21 cellular contexts compared by ENCODE assay signal in the genomic region with DNA sequence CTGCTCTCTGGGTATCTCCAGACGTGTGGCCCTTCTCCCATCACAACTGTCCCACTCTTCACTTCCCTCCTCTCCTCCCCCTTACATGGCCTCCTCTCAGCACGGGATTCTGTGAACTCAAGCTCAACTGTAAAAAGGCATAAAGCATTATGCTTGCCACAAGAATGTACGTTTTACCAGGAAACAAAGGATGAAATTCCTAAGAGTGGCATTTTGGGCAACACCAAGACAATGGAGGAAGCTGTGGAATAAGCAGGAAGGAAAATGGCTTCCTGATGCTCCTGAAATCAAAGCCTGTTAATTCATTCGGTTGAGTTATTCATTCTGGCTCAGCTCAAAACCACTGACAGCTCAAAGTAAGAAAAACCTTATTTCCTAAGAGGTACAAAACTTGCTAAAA. TPM values are rescaled to one million over a fixed set of nuclear protein-coding genes. Genes with fewer than 3 reads are reported as not detected.
"Had no signal": no experiment of that assay in that cellular context is flagged by ENCODE, and none has a peak within 500 bp of the region (broad histone marks: within the 10 kb centered on the region; RNA-seq: fewer than 3 reads in every experiment).

No MANE protein-coding gene starts in this region.

- H3K9me3 Mint-ChIP-seq: activated B cell treated with CpG ODN at 0.5 μM for 24 hours; activated CD4-positive, alpha-beta T cell treated with anti-CD3 and anti-CD28 coated beads, Interleukin-2, amount 10 ng/mL, durations not matched to agents 24 days and 14 days; activated naive CD8-positive, alpha-beta T cell treated with anti-CD3 and anti-CD28 coated beads, Interleukin-2, amount 10 ng/mL, durations not matched to agents 7 days and 5 days; activated T-helper 1 cell treated with anti-CD3 and anti-CD28 coated beads, Interleukin-12 subunit alpha, Interleukin-12 subunit beta, Interleukin-2, Interleukin-4 antibody, amounts not matched to agents 30 ng/mL and 10 ng/mL and 1 ng/mL, durations not matched to agents 14 hours and 24 hours and 36 hours; dendritic cell treated with granulocyte-macrophage colony-stimulating factor and Interleukin-4, amounts not matched to agents 40 ng/mL and 50 ng/mL, for 4 days; effector memory CD8-positive, alpha-beta T cell; natural killer cell treated with Interleukin-12 subunit alpha and Interleukin-12 subunit beta and Interleukin-15 and Interleukin-18, amount 100 ng/mL, for 72 hours had no signal

- H3K27ac Mint-ChIP-seq: activated B cell treated with CpG ODN at 0.5 μM for 24 hours; activated CD4-positive, alpha-beta T cell treated with anti-CD3 and anti-CD28 coated beads, Interleukin-2, amount 10 ng/mL, durations not matched to agents 24 days and 14 days; activated naive CD8-positive, alpha-beta T cell treated with anti-CD3 and anti-CD28 coated beads, Interleukin-2, amount 10 ng/mL, durations not matched to agents 7 days and 5 days; activated T-helper 1 cell treated with anti-CD3 and anti-CD28 coated beads, Interleukin-12 subunit alpha, Interleukin-12 subunit beta, Interleukin-2, Interleukin-4 antibody, amounts not matched to agents 30 ng/mL and 10 ng/mL and 1 ng/mL, durations not matched to agents 14 hours and 24 hours and 36 hours; dendritic cell treated with granulocyte-macrophage colony-stimulating factor and Interleukin-4, amounts not matched to agents 40 ng/mL and 50 ng/mL, for 4 days; effector memory CD8-positive, alpha-beta T cell; natural killer cell treated with Interleukin-12 subunit alpha and Interleukin-12 subunit beta and Interleukin-15 and Interleukin-18, amount 100 ng/mL, for 72 hours had no signal

- H3K36me3 Mint-ChIP-seq: activated naive CD8-positive, alpha-beta T cell treated with anti-CD3 and anti-CD28 coated beads, Interleukin-2, amount 10 ng/mL, durations not matched to agents 7 days and 5 days; natural killer cell treated with Interleukin-12 subunit alpha and Interleukin-12 subunit beta and Interleukin-15 and Interleukin-18, amount 100 ng/mL, for 72 hours had no signal

- H3K27me3 ChIP-seq: breast epithelium, gastroesophageal sphincter, upper lobe of right lung had no signal

- DNase-seq: activated B cell treated with CpG ODN at 0.5 μM for 24 hours; activated CD4-positive, alpha-beta T cell treated with anti-CD3 and anti-CD28 coated beads, Interleukin-2, amount 10 ng/mL, durations not matched to agents 24 days and 14 days; activated CD8-positive, alpha-beta memory T cell treated with anti-CD3 and anti-CD28 coated beads for 24 hours; activated naive CD8-positive, alpha-beta T cell treated with anti-CD3 and anti-CD28 coated beads, Interleukin-2, amount 10 ng/mL, durations not matched to agents 7 days and 5 days; effector memory CD8-positive, alpha-beta T cell; stimulated activated naive CD8-positive, alpha-beta T cell treated with anti-CD3 and anti-CD28 coated beads, Interleukin-15, Interleukin-2, amounts not matched to agents 100 U/mL and 50 U/mL, for 24 hours; upper lobe of right lung had no signal

- ATAC-seq: effector memory CD8-positive, alpha-beta T cell; gastroesophageal sphincter; natural killer cell treated with Interleukin-12 subunit alpha and Interleukin-12 subunit beta and Interleukin-15 and Interleukin-18, amount 100 ng/mL, for 72 hours; stimulated activated naive CD8-positive, alpha-beta T cell treated with anti-CD3 and anti-CD28 coated beads, Interleukin-15, Interleukin-2, amounts not matched to agents 100 U/mL and 50 U/mL, for 24 hours; upper lobe of right lung had no signal

- FAIRE-seq: islet of Langerhans had no signal

- H3K4me1 Mint-ChIP-seq: activated B cell treated with CpG ODN at 0.5 μM for 24 hours; activated CD4-positive, alpha-beta T cell treated with anti-CD3 and anti-CD28 coated beads, Interleukin-2, amount 10 ng/mL, durations not matched to agents 24 days and 14 days; activated naive CD8-positive, alpha-beta T cell treated with anti-CD3 and anti-CD28 coated beads, Interleukin-2, amount 10 ng/mL, durations not matched to agents 7 days and 5 days had no signal

- H3K4me3 ChIP-seq: breast epithelium, gastroesophageal sphincter, prostate gland, smooth muscle cell, upper lobe of right lung had no signal

- H3K36me3 ChIP-seq: breast epithelium, gastroesophageal sphincter, prostate gland, upper lobe of right lung had no signal

- H3K4me3 Mint-ChIP-seq: activated B cell treated with CpG ODN at 0.5 μM for 24 hours; activated CD4-positive, alpha-beta T cell treated with anti-CD3 and anti-CD28 coated beads, Interleukin-2, amount 10 ng/mL, durations not matched to agents 24 days and 14 days; activated naive CD8-positive, alpha-beta T cell treated with anti-CD3 and anti-CD28 coated beads, Interleukin-2, amount 10 ng/mL, durations not matched to agents 7 days and 5 days; activated T-helper 1 cell treated with anti-CD3 and anti-CD28 coated beads, Interleukin-12 subunit alpha, Interleukin-12 subunit beta, Interleukin-2, Interleukin-4 antibody, amounts not matched to agents 30 ng/mL and 10 ng/mL and 1 ng/mL, durations not matched to agents 14 hours and 24 hours and 36 hours; dendritic cell treated with granulocyte-macrophage colony-stimulating factor and Interleukin-4, amounts not matched to agents 40 ng/mL and 50 ng/mL, for 4 days; effector memory CD8-positive, alpha-beta T cell; natural killer cell treated with Interleukin-12 subunit alpha and Interleukin-12 subunit beta and Interleukin-15 and Interleukin-18, amount 100 ng/mL, for 72 hours had no signal

RNA-seq across cellular contexts. Expression of a gene that starts 40.9 kb away (rescaled TPM):
- total RNA-seq: activated B cell treated with CpG ODN at 0.5 μM for 24 hours; activated CD4-positive, alpha-beta T cell treated with anti-CD3 and anti-CD28 coated beads, Interleukin-2, amount 10 ng/mL, durations not matched to agents 24 days and 14 days; activated naive CD8-positive, alpha-beta T cell treated with anti-CD3 and anti-CD28 coated beads, Interleukin-2, amount 10 ng/mL, durations not matched to agents 7 days and 5 days; activated T-helper 1 cell treated with anti-CD3 and anti-CD28 coated beads, Interleukin-12 subunit alpha, Interleukin-12 subunit beta, Interleukin-2, Interleukin-4 antibody, amounts not matched to agents 30 ng/mL and 10 ng/mL and 1 ng/mL, durations not matched to agents 14 hours and 24 hours and 36 hours; breast epithelium; cerebellum; epithelial cell of proximal tubule; gastroesophageal sphincter; liver; mesenteric fat pad; natural killer cell treated with Interleukin-12 subunit alpha and Interleukin-12 subunit beta and Interleukin-15 and Interleukin-18, amount 100 ng/mL, for 72 hours; omental fat pad; T-helper 2 cell treated with Interferon-gamma antibody and Interleukin-4, amounts not matched to agents 100 ng/mL and 5 ng/mL, for 36 hours; upper lobe of right lung had no signal
